Comparison of ENCODE assay signal across 9 cellular contexts in the genomic region with DNA sequence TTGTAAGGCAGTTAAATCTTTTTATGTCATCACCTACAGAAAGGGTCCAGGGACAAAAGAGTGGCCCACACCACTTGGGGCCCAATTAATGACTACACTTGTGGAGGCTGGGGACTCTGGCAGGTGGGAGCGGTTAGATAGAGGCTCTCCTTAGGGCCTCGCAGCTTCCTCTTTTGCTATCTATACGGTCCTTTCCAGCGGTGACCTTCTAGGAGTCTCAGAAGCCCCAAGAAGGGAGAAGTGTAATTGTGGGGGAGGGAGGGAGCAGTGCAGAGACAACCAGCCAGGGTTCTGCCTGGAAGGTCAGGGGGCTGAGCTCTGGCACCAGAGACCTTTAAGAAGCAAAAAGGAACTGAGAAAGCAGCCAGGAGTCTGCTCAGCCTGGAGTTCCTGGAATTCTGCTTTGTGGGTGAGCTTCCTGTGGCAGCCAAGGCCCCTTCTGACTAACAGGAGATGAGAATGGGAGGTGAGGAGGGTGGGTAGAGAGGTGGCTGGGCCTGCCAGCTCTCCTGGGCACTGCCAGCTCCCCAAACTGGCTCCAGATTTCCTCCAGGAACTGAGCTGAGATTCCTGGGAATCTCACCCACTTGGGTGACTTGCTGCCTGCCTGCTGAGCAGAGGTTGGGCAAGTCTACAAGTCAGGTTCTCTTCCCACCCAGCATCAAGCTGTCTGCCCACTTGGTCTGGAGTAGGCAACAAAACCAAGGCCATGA. TPM values are rescaled to one million over a fixed set of nuclear protein-coding genes. Genes with fewer than 3 reads are reported as not detected.
A peak's percentile ranks its signal among the peaks of the same experiment; 100 is the strongest.
DNase-seq lines count a peak whose midpoint lies in the region; ATAC-seq and TF ChIP-seq lines count a peak whose summit lies in the region.
"Had no signal": no experiment of that assay in that cellular context is flagged by ENCODE, and none has a peak within 500 bp of the region (broad histone marks: within the 10 kb centered on the region; RNA-seq: fewer than 3 reads in every experiment).

No MANE protein-coding gene starts in this region.

- intact Hi-C loops in activated T-helper 1 cell treated with anti-CD3 and anti-CD28 coated beads, Interleukin-12 subunit alpha, Interleukin-12 subunit beta, Interleukin-2, Interleukin-4 antibody, amounts not matched to agents 30 ng/mL and 10 ng/mL and 1 ng/mL, durations not matched to agents 14 hours and 24 hours and 36 hours (cut with micrococcal nuclease) = no loop called here

- WGBS in neuronal stem cell (ENCODE audit: extremely low coverage in 2 of 2, insufficient read length in 2 of 2, insufficient replicate concordance in 1 of 2), 2 donors = no CpG with 5 or more reads among the region's 4 CpGs

- no peak overlapping the region for H2BK120ac ChIP-seq in neuronal stem cell (ENCODE audit: low read depth, low read length)

- no peak overlapping the region for H3K14ac ChIP-seq in neuronal stem cell (ENCODE audit: low read length)

- H3K4ac ChIP-seq in neuronal stem cell (ENCODE audit: low read length) = no peak overlapping the region

- H4K91ac ChIP-seq in neuronal stem cell (ENCODE audit: low read depth, low read length, poor library complexity) = no peak overlapping the region

- peaks cover 29% of the 10 kb centered on the region for H3K4me1 Mint-ChIP-seq in activated T-helper 1 cell treated with anti-CD3 and anti-CD28 coated beads, Interleukin-12 subunit alpha, Interleukin-12 subunit beta, Interleukin-2, Interleukin-4 antibody, amounts not matched to agents 30 ng/mL and 10 ng/mL and 1 ng/mL, durations not matched to agents 14 hours and 24 hours and 36 hours (ENCODE audit: low read depth)
- no peaks in the 10 kb centered on the region for H3K4me1 Mint-ChIP-seq in glutamatergic neuron (ENCODE audit: low read depth, unreplicated experiment)
- H3K4me1 Mint-ChIP-seq: neural crest cell had no signal

- DNase-seq in GM12865 (ENCODE audit: low read depth) (peak; percentile 84), HL-60 (ENCODE audit: low read depth in 1 of 2, low spot score in 1 of 2) (peak; percentile 78 to 92), neuronal stem cell (ENCODE audit: low spot score) (no peak), HT-29 (ENCODE audit: low spot score) (no peak), NCI-H748 treated with DMSO at 0.1 percent for 48 hours (lab: John Stamatoyannopoulos, UW) (no peak), glutamatergic neuron (no peak)
- DNase-seq in activated T-helper 1 cell treated with anti-CD3 and anti-CD28 coated beads, Interleukin-12 subunit alpha, Interleukin-12 subunit beta, Interleukin-2, Interleukin-4 antibody, amounts not matched to agents 30 ng/mL and 10 ng/mL and 1 ng/mL, durations not matched to agents 14 hours and 24 hours and 36 hours (ENCODE audit: low spot score) = no peak

- no peaks in the 10 kb centered on the region for H3K9me3 Mint-ChIP-seq in activated T-helper 1 cell treated with anti-CD3 and anti-CD28 coated beads, Interleukin-12 subunit alpha, Interleukin-12 subunit beta, Interleukin-2, Interleukin-4 antibody, amounts not matched to agents 30 ng/mL and 10 ng/mL and 1 ng/mL, durations not matched to agents 14 hours and 24 hours and 36 hours
- peaks cover 4% of the 10 kb centered on the region for H3K9me3 Mint-ChIP-seq in glutamatergic neuron (ENCODE audit: unreplicated experiment)
- H3K9me3 Mint-ChIP-seq: neural crest cell had no signal

- H3K27me3 Mint-ChIP-seq in activated T-helper 1 cell treated with anti-CD3 and anti-CD28 coated beads, Interleukin-12 subunit alpha, Interleukin-12 subunit beta, Interleukin-2, Interleukin-4 antibody, amounts not matched to agents 30 ng/mL and 10 ng/mL and 1 ng/mL, durations not matched to agents 14 hours and 24 hours and 36 hours (ENCODE audit: insufficient read depth) = no peaks in the 10 kb centered on the region
- peaks cover 1% of the 10 kb centered on the region for H3K27me3 Mint-ChIP-seq in glutamatergic neuron (ENCODE audit: unreplicated experiment)

- H2BK5ac ChIP-seq in neuronal stem cell (ENCODE audit: low read length) = no peak overlapping the region

- H3K36me3 ChIP-seq in neuronal stem cell (replicated peaks in 1 of 2; ENCODE audit: control insufficient read depth in 2 of 2, insufficient read depth in 2 of 2, low read length in 2 of 2) = no peaks in the 10 kb centered on the region

- H3K9ac ChIP-seq in neuronal stem cell (ENCODE audit: low read depth, low read length, poor library complexity) = peak overlapping the region; percentile 27

- no peak for ATAC-seq in GM21576 (IDR thresholded peaks at IDR 0.05; ENCODE audit: unreplicated experiment)

- no peaks in the 10 kb centered on the region for H3K36me3 Mint-ChIP-seq in activated T-helper 1 cell treated with anti-CD3 and anti-CD28 coated beads, Interleukin-12 subunit alpha, Interleukin-12 subunit beta, Interleukin-2, Interleukin-4 antibody, amounts not matched to agents 30 ng/mL and 10 ng/mL and 1 ng/mL, durations not matched to agents 14 hours and 24 hours and 36 hours (ENCODE audit: low read depth)
- H3K36me3 Mint-ChIP-seq in glutamatergic neuron (ENCODE audit: unreplicated experiment) = peaks cover 4% of the 10 kb centered on the region

- no peak overlapping the region for H2BK15ac ChIP-seq in neuronal stem cell (ENCODE audit: low read length)

- peak overlapping the region; percentile 52 for H3K18ac ChIP-seq in neuronal stem cell (ENCODE audit: low read length)

- peak overlapping the region; percentile 65 for H2AFZ ChIP-seq in neuronal stem cell (ENCODE audit: low read length)

- H2BK12ac ChIP-seq in neuronal stem cell (ENCODE audit: low read length) = no peak overlapping the region

- H3K4me2 ChIP-seq in neuronal stem cell (ENCODE audit: insufficient read depth, low read length, poor library complexity, severe bottlenecking) = no peak overlapping the region

- H3K27ac ChIP-seq in HL-60 (replicated peaks) (peak overlapping the region; percentile 46), neuronal stem cell (replicated peaks; ENCODE audit: low read length) (no peak overlapping the region)

- H3K79me1 ChIP-seq in neuronal stem cell (ENCODE audit: low read depth, low read length) = no peaks in the 10 kb centered on the region

- H3K4me3 Mint-ChIP-seq in activated T-helper 1 cell treated with anti-CD3 and anti-CD28 coated beads, Interleukin-12 subunit alpha, Interleukin-12 subunit beta, Interleukin-2, Interleukin-4 antibody, amounts not matched to agents 30 ng/mL and 10 ng/mL and 1 ng/mL, durations not matched to agents 14 hours and 24 hours and 36 hours = peak overlapping the region; percentile 12
- no peak overlapping the region for H3K4me3 Mint-ChIP-seq in glutamatergic neuron (ENCODE audit: unreplicated experiment)
- H3K4me3 Mint-ChIP-seq: neural crest cell had no signal

- H3K4me1 ChIP-seq in neuronal stem cell (ENCODE audit: control insufficient read depth in 2 of 2, insufficient read depth in 1 of 2, low read depth in 1 of 2, low read length in 2 of 2) = peaks cover 2 to 3% of the 10 kb centered on the region in 2 donors

- H3K27ac Mint-ChIP-seq in activated T-helper 1 cell treated with anti-CD3 and anti-CD28 coated beads, Interleukin-12 subunit alpha, Interleukin-12 subunit beta, Interleukin-2, Interleukin-4 antibody, amounts not matched to agents 30 ng/mL and 10 ng/mL and 1 ng/mL, durations not matched to agents 14 hours and 24 hours and 36 hours = no peak overlapping the region
- no peak overlapping the region for H3K27ac Mint-ChIP-seq in glutamatergic neuron (ENCODE audit: unreplicated experiment)

- H4K8ac ChIP-seq in neuronal stem cell (ENCODE audit: low read depth, low read length) = no peak overlapping the region

- no peaks in the 10 kb centered on the region for H3K27me3 ChIP-seq in HL-60 (ENCODE audit: insufficient read depth, poor library complexity, severe bottlenecking)
- peaks cover 0 to 11% (median 3%) of the 10 kb centered on the region in 3 experiments for H3K27me3 ChIP-seq in neuronal stem cell (ENCODE audit: control insufficient read depth in 3 of 3, insufficient read depth in 3 of 3, low read depth in 1 of 3, low read length in 3 of 3)

- no peaks in the 10 kb centered on the region for H3K9me3 ChIP-seq in neuronal stem cell (replicated peaks in 1 of 2; ENCODE audit: control insufficient read depth in 2 of 2, insufficient read depth in 1 of 2, low read depth in 1 of 2, low read length in 2 of 2)

- no peak for TF ChIP-seq CTCF in GM12865 (IDR thresholded peaks at IDR 0.05; ENCODE audit: insufficient read depth, low read depth, low read length, missing control alignments)
- no peak for TF ChIP-seq CTCF in HL-60 (IDR thresholded peaks at IDR 0.05; ENCODE audit: insufficient read depth, low read length)
- TF ChIP-seq CTCF in glutamatergic neuron (IDR thresholded peaks at IDR 0.05; ENCODE audit: partially characterized antibody, unreplicated experiment) = no peak

- H3K4me3 ChIP-seq in GM12865 (ENCODE audit: low read depth, low read length) = no peak overlapping the region
- no peak overlapping the region for H3K4me3 ChIP-seq in HL-60 (replicated peaks; ENCODE audit: insufficient read depth, low read length)
- H3K4me3 ChIP-seq in neuronal stem cell (ENCODE audit: low read length in 2 of 2) = no peak overlapping the region

- no peak overlapping the region for H3K23ac ChIP-seq in neuronal stem cell (ENCODE audit: low read depth, low read length, poor library complexity)

- no peak overlapping the region for H2AK5ac ChIP-seq in neuronal stem cell (ENCODE audit: low read depth, low read length)

RNA-seq across cellular contexts. Expression of gene MAP3K14, which starts 16.3 kb away (rescaled TPM):
- total RNA-seq in activated T-helper 1 cell treated with anti-CD3 and anti-CD28 coated beads, Interleukin-12 subunit alpha, Interleukin-12 subunit beta, Interleukin-2, Interleukin-4 antibody, amounts not matched to agents 30 ng/mL and 10 ng/mL and 1 ng/mL, durations not matched to agents 14 hours and 24 hours and 36 hours = 64.4 and 64.7 TPM in 2 replicates
- polyA plus RNA-seq in neuronal stem cell (2013, experiment 1 of 2) = 3.2 TPM
- 3.2 TPM for polyA plus RNA-seq in neuronal stem cell (2013, experiment 2 of 2)
- total RNA-seq in HT-29 (2014; rRNA removed; shearing (Covaris generic)) = 5.9 and 6.2 TPM in 2 replicates
- 5.7 TPM for total RNA-seq in glutamatergic neuron (ENCODE audit: unreplicated experiment)

Comparison
In these comparisons a context has a peak if more than half of its experiments do, and no peak if none do; other contexts are left out.
1. DNase-seq: peak in GM12865 (single experiment) and HL-60 (2 of 2); none in activated T-helper 1 cell treated with anti-CD3 and anti-CD28 coated beads, Interleukin-12 subunit alpha, Interleukin-12 subunit beta, Interleukin-2, Interleukin-4 antibody, amounts not matched to agents 30 ng/mL and 10 ng/mL and 1 ng/mL, durations not matched to agents 14 hours and 24 hours and 36 hours (single experiment), neuronal stem cell (single experiment), HT-29 (single experiment), NCI-H748 treated with DMSO at 0.1 percent for 48 hours (single experiment) and glutamatergic neuron (single experiment).